In genomic region chr7:100176096-100176835, GRCh38 we compare ENCODE assay signal across 8 cellular contexts. TPM values are rescaled to one million over a fixed set of nuclear protein-coding genes. Genes with fewer than 3 reads are reported as not detected.
DNase-seq lines count a peak whose midpoint lies in the region; ATAC-seq and TF ChIP-seq lines count a peak whose summit lies in the region.

No MANE protein-coding gene starts in this region.

- no peak overlapping the region for H2AFZ ChIP-seq in HCT116 (ENCODE audit: low read depth, low read length, poor library complexity, severe bottlenecking)

- peaks cover 3 to 12% of the 10 kb centered on the region in 2 experiments; a peak in 2 of 4 replicates for H3K4me1 ChIP-seq in HCT116 (ENCODE audit: control insufficient read depth in 1 of 2, insufficient read depth in 2 of 2, low read length in 2 of 2)

- H3K4me1 Mint-ChIP-seq in activated naive CD8-positive, alpha-beta T cell treated with anti-CD3 and anti-CD28 coated beads for 36 hours, result peaks cover 27% of the 10 kb centered on the region
- peaks cover 19% of the 10 kb centered on the region for H3K4me1 Mint-ChIP-seq in memory B cell

- H3K36me3 Mint-ChIP-seq in activated naive CD8-positive, alpha-beta T cell treated with anti-CD3 and anti-CD28 coated beads for 36 hours, result peaks cover 10% of the 10 kb centered on the region
- peaks cover 2% of the 10 kb centered on the region for H3K36me3 Mint-ChIP-seq in memory B cell

- DNase-seq in AG04449 (ENCODE audit: low read depth, low spot score) (no peak), HCT116 (ENCODE audit: low read depth, low spot score) (no peak), memory B cell (ENCODE audit: low spot score in 2 of 2) (no peak), GDM1 (lab: John Stamatoyannopoulos, UW) (no peak)
- no peak for DNase-seq in activated naive CD8-positive, alpha-beta T cell treated with anti-CD3 and anti-CD28 coated beads for 36 hours
- DNase-seq in NK-92 treated with Interleukin-12 subunit alpha and Interleukin-12 subunit beta, amount 100 ng/mL, for 24 hours (lab: John Stamatoyannopoulos, UW), result no peak

- peak overlapping the region; percentile 91 for H3K4me2 ChIP-seq in HCT116 (ENCODE audit: low read length)

- H3K27ac ChIP-seq in HCT116 (ENCODE audit: low read depth, low read length), result no peak overlapping the region

- TF ChIP-seq CTCF in AG04449 (IDR thresholded peaks at IDR 0.05; ENCODE audit: insufficient read depth, low read length, missing control alignments) (no peak), HCT116 (IDR thresholded peaks at IDR 0.05 in 2 of 3, conservative IDR thresholded peaks at IDR 0.05 in 1 of 3; ENCODE audit: borderline replicate concordance in 1 of 3, insufficient read depth in 1 of 3, low read depth in 2 of 3, low read length in 2 of 3) (no peak)

- RAD21 ChIA-PET in HCT116 (lab: Charles Lee; ENCODE audit: low non-redundant PET in 1 of 2, low total read pairs in 2 of 2, uncharacterized antibody in 2 of 2, unreplicated experiment in 2 of 2), result no interaction called here

- H3K4me3 ChIP-seq in AG04449 (ENCODE audit: low read depth, low read length) (peak overlapping the region; percentile 89), HCT116 (replicated peaks in 1 of 2; ENCODE audit: low read depth in 1 of 2, low read length in 2 of 2) (peak overlapping the region; percentile 72 to 85)

- CTCF ChIA-PET in AG04449 (lab: Yijun Ruan, JAX) (interaction anchor here (1.0 to 5.8 kb wide), 5 partner anchors 9 to 44 kb away, joined by 3 to 48 read pairs (median 11); partner anchors contain the start of gene GAL3ST4), HCT116 (lab: Charles Lee) (interaction anchor here (1.0 to 1.8 kb wide), 2 partner anchors 13 to 14 kb away, joined by 3 to 11 read pairs; no protein-coding TSS in a partner anchor)

- no peaks in the 10 kb centered on the region for H3K79me2 ChIP-seq in HCT116 (ENCODE audit: insufficient read depth, low read length)

- H3K9me3 ChIP-seq in HCT116 (ENCODE audit: control insufficient read depth in 1 of 2, insufficient read depth in 1 of 2, low read depth in 1 of 2, low read length in 2 of 2), result no peaks in the 10 kb centered on the region

- H3K4me3 Mint-ChIP-seq in activated naive CD8-positive, alpha-beta T cell treated with anti-CD3 and anti-CD28 coated beads for 36 hours, result peak overlapping the region; percentile 82
- peak overlapping the region; percentile 70 for H3K4me3 Mint-ChIP-seq in memory B cell

- no peaks in the 10 kb centered on the region for H3K27me3 ChIP-seq in HCT116 (ENCODE audit: insufficient read depth, low read length)

- ATAC-seq in HCT116, result no peak
- ATAC-seq in memory B cell (ENCODE audit: low read depth), result no peak
- ATAC-seq in HG03571 (IDR thresholded peaks at IDR 0.05; ENCODE audit: unreplicated experiment), result no peak
- no peak for ATAC-seq in HG03378 (IDR thresholded peaks at IDR 0.05; ENCODE audit: unreplicated experiment)

- intact Hi-C loops in HCT116 (cut with micrococcal nuclease), result no loop called here

- no peaks in the 10 kb centered on the region for H4K20me1 ChIP-seq in HCT116 (ENCODE audit: insufficient read depth)

- H3K36me3 ChIP-seq in HCT116 (ENCODE audit: control insufficient read depth in 1 of 2, insufficient read depth in 2 of 2, low read length in 2 of 2), result no peaks in the 10 kb centered on the region

- H3K27ac Mint-ChIP-seq in activated naive CD8-positive, alpha-beta T cell treated with anti-CD3 and anti-CD28 coated beads for 36 hours, result no peak overlapping the region
- no peak overlapping the region for H3K27ac Mint-ChIP-seq in memory B cell

- H3K27me3 Mint-ChIP-seq in activated naive CD8-positive, alpha-beta T cell treated with anti-CD3 and anti-CD28 coated beads for 36 hours, result no peaks in the 10 kb centered on the region
- H3K27me3 Mint-ChIP-seq in memory B cell, result peaks cover 10% of the 10 kb centered on the region

- BruUV-seq in HCT116 (replicated peaks; lab: Mats Ljungman, UMichigan), result TSS peak; percentile 69

- POLR2A ChIA-PET in AG04449 (lab: Yijun Ruan, JAX) (interaction anchor here (0.8 kb wide), 1 partner anchor 17 kb away, joined by 3 read pairs; the partner anchor contains the start of gene TRAPPC14), HCT116 (lab: Charles Lee) (interaction anchor here (1.4 kb wide), 1 partner anchor 13 kb away, joined by 4 read pairs; no protein-coding TSS in a partner anchor)

- H3K9me2 ChIP-seq in HCT116 (ENCODE audit: insufficient read depth), result no peaks in the 10 kb centered on the region

- no peak for TF ChIP-seq POLR2A in HCT116 (IDR thresholded peaks at IDR 0.05; ENCODE audit: borderline replicate concordance, extremely low read depth, insufficient read depth, insufficient read length)

- peaks cover 3% of the 10 kb centered on the region for H3K9me3 Mint-ChIP-seq in activated naive CD8-positive, alpha-beta T cell treated with anti-CD3 and anti-CD28 coated beads for 36 hours
- no peaks in the 10 kb centered on the region for H3K9me3 Mint-ChIP-seq in memory B cell

- peak overlapping the region; percentile 65; the same call in 1 of the 2 replicates for H3K9ac ChIP-seq in HCT116 (ENCODE audit: low read length)

- TF ChIP-seq RAD21 in HCT116 (IDR thresholded peaks at IDR 0.05; ENCODE audit: low read depth), result no peak

TF ChIP-seq in HCT116, 20 proteins besides CTCF, POLR2A, EP300 and RAD21:
- TF ChIP-seq REST (IDR thresholded peaks at IDR 0.05; ENCODE audit: low read depth), result no peak
- no peak for TF ChIP-seq JUND (IDR thresholded peaks at IDR 0.05)
- TF ChIP-seq EZH2 (IDR thresholded peaks at IDR 0.05), result no peak
- TF ChIP-seq CBX3 (IDR thresholded peaks at IDR 0.05; ENCODE audit: low read depth), result no peak
- TF ChIP-seq EZH2phosphoT487 (IDR thresholded peaks at IDR 0.05; ENCODE audit: borderline replicate concordance), result no peak
- TF ChIP-seq MAX (IDR thresholded peaks at IDR 0.05), result no peak
- TF ChIP-seq SRF (IDR thresholded peaks at IDR 0.05; ENCODE audit: low read depth), result no peak
- TF ChIP-seq ZNF274 (IDR thresholded peaks at IDR 0.05; ENCODE audit: low read depth, low read length), result no peak
TF ChIP-seq in HCT116: peak in this region for 0.

RNA-seq across cellular contexts. Expression of gene GPC2, which starts 0.9 kb away (rescaled TPM):
- total RNA-seq in HCT116 (2021; ENCODE audit: unreplicated experiment), result 17.9 TPM
- 5.1 and 5.9 TPM in 2 replicates for polyA plus RNA-seq in HCT116 (2012)
- total RNA-seq in activated naive CD8-positive, alpha-beta T cell treated with anti-CD3 and anti-CD28 coated beads for 36 hours, result 1 to 10 TPM; 3.6 to 3.9 TPM

RNA-seq across cellular contexts. Expression of gene STAG3, which starts 1.5 kb away (rescaled TPM):
- 1.2 TPM for total RNA-seq in HCT116 (2021; ENCODE audit: unreplicated experiment)
- 1.6 and 1.7 TPM in 2 replicates for polyA plus RNA-seq in HCT116 (2012)
- total RNA-seq in activated naive CD8-positive, alpha-beta T cell treated with anti-CD3 and anti-CD28 coated beads for 36 hours, result 10 to 100 TPM; 21.1 to 21.4 TPM

RNA-seq across cellular contexts. Expression of gene GAL3ST4, which starts 7.8 kb away (rescaled TPM):
- total RNA-seq in HCT116 (2021; ENCODE audit: unreplicated experiment), result 3.3 TPM
- polyA plus RNA-seq in HCT116 (2012), result 1.8 TPM in 2 replicates
- total RNA-seq in activated naive CD8-positive, alpha-beta T cell treated with anti-CD3 and anti-CD28 coated beads for 36 hours, result 1 to 10 TPM; 2.9 to 3.6 TPM

RNA-seq across cellular contexts. Expression of gene TRAPPC14, which starts 17.7 kb away (rescaled TPM):
- 23.2 TPM for total RNA-seq in HCT116 (2021; ENCODE audit: unreplicated experiment)
- polyA plus RNA-seq in HCT116 (2012), result 13.3 and 18.9 TPM in 2 replicates
- 10 to 100 TPM; 17.0 to 20.0 TPM for total RNA-seq in activated naive CD8-positive, alpha-beta T cell treated with anti-CD3 and anti-CD28 coated beads for 36 hours

RNA-seq across cellular contexts. Expression of gene LAMTOR4, which starts 27.5 kb away (rescaled TPM):
- total RNA-seq in HCT116 (2021; ENCODE audit: unreplicated experiment), result 152 TPM
- 205 and 220 TPM in 2 replicates for polyA plus RNA-seq in HCT116 (2012)
- 100 to 1,000 TPM; 101 to 104 TPM for total RNA-seq in activated naive CD8-positive, alpha-beta T cell treated with anti-CD3 and anti-CD28 coated beads for 36 hours
